Comparison of ENCODE assay signal across 18 cellular contexts in genomic region chr1:216576246-216576645, GRCh38.
DNase-seq lines count a peak whose midpoint lies in the region; ATAC-seq and TF ChIP-seq lines count a peak whose summit lies in the region.
"Had no signal": no experiment of that assay in that cellular context is flagged by ENCODE, and none has a peak within 500 bp of the region (broad histone marks: within the 10 kb centered on the region; RNA-seq: fewer than 3 reads in every experiment).

No MANE protein-coding gene starts in this region.

- H3K4me2 ChIP-seq in SK-N-SH: no peak overlapping the region
- H3K4me2 ChIP-seq: A549; BLaER1 treated with 17β-estradiol and CSF1 and Interleukin-3, amounts not matched to agents 10 nM and 100 nM had no signal

- intact Hi-C loops in body of pancreas (cut with DNase I): no loop called here

- H3K4me1 ChIP-seq in BE2C (peaks cover 65% of the 10 kb centered on the region), SK-N-SH (ENCODE audit: control insufficient read depth in 1 of 2, insufficient read depth in 2 of 2, low read depth in 1 of 2, low read length in 1 of 2) (peaks cover 3 to 23% of the 10 kb centered on the region in 2 experiments; a peak in 2 of 4 replicates), body of pancreas (no peaks in the 10 kb centered on the region)
- H3K4me1 ChIP-seq: A549; BLaER1 treated with 17β-estradiol and CSF1 and Interleukin-3, amounts not matched to agents 10 nM and 100 nM had no signal

- no peaks in the 10 kb centered on the region for H3K27me3 ChIP-seq in BE2C
- no peaks in the 10 kb centered on the region for H3K27me3 ChIP-seq in SK-N-SH (ENCODE audit: insufficient read depth)
- no peaks in the 10 kb centered on the region for H3K27me3 ChIP-seq in body of pancreas
- H3K27me3 ChIP-seq: BLaER1 treated with 17β-estradiol and CSF1 and Interleukin-3, amounts not matched to agents 10 nM and 100 nM had no signal

- peak overlapping the region in 1 of 2 experiments; percentile 94; a peak in 2 of 4 replicates for H3K27ac ChIP-seq in SK-N-SH (ENCODE audit: low read depth in 2 of 2, low read length in 1 of 2)
- no peak overlapping the region for H3K27ac ChIP-seq in body of pancreas
- H3K27ac ChIP-seq: A549; BLaER1 treated with 17β-estradiol and CSF1 and Interleukin-3, amounts not matched to agents 10 nM and 100 nM had no signal

- H3K9ac ChIP-seq in SK-N-SH: no peak overlapping the region
- H3K9ac ChIP-seq: BLaER1 treated with 17β-estradiol and CSF1 and Interleukin-3, amounts not matched to agents 10 nM and 100 nM had no signal

- H3K79me2 ChIP-seq in SK-N-SH (ENCODE audit: insufficient read depth): no peaks in the 10 kb centered on the region

- WGBS in SK-N-SH (ENCODE audit: low lambda C conversion rate): 9% methylated on average over 3 of the region's 3 CpGs
- WGBS in body of pancreas, 2 donors: 42 to 48% methylated on average over 3 of the region's 3 CpGs

- no peaks in the 10 kb centered on the region for H3K9me2 ChIP-seq in SK-N-SH

- TF ChIP-seq CTCF in BE2C (IDR thresholded peaks at IDR 0.05; ENCODE audit: low read depth, low read length): no peak
- no peak for TF ChIP-seq CTCF in SK-N-SH (IDR thresholded peaks at IDR 0.05)
- no peak for TF ChIP-seq CTCF in body of pancreas (IDR thresholded peaks at IDR 0.05)

- H2AFZ ChIP-seq in SK-N-SH (ENCODE audit: low read depth): no peak overlapping the region; the same call in 1 of the 2 replicates

- no peak for TF ChIP-seq POLR2A in erythroblast (IDR thresholded peaks at IDR 0.05; ENCODE audit: low read length)
- no peak for TF ChIP-seq POLR2A in body of pancreas (IDR thresholded peaks at IDR 0.05)

- H3K9me3 ChIP-seq in BE2C (no peaks in the 10 kb centered on the region), SK-N-SH (no peaks in the 10 kb centered on the region), body of pancreas (no peaks in the 10 kb centered on the region)
- H3K9me3 ChIP-seq: A549; BLaER1 treated with 17β-estradiol and CSF1 and Interleukin-3, amounts not matched to agents 10 nM and 100 nM; HAP-1 had no signal

- peaks cover 4% of the 10 kb centered on the region for H3F3A ChIP-seq in SK-N-SH (replicated peaks; ENCODE audit: insufficient read depth)

- CTCF ChIA-PET in SK-N-SH (lab: Yijun Ruan, JAX): interaction anchor here (0.9 to 1.5 kb wide), 4 partner anchors 9 to 153 kb away, joined by 3 to 9 read pairs (median 4); no protein-coding TSS in a partner anchor

- H3K4me3 ChIP-seq in BE2C (ENCODE audit: low read depth, low read length) (peak overlapping the region; percentile 30), SK-N-SH (ENCODE audit: low read depth in 2 of 2, low read length in 1 of 2) (no peak overlapping the region), body of pancreas (no peak overlapping the region)
- H3K4me3 ChIP-seq: A549; BLaER1 treated with 17β-estradiol and CSF1 and Interleukin-3, amounts not matched to agents 10 nM and 100 nM; HAP-1 had no signal

- no peaks in the 10 kb centered on the region for H4K20me1 ChIP-seq in SK-N-SH (ENCODE audit: insufficient read depth)
- H4K20me1 ChIP-seq: BLaER1 treated with 17β-estradiol and CSF1 and Interleukin-3, amounts not matched to agents 10 nM and 100 nM had no signal

- POLR2A ChIA-PET in SK-N-SH (lab: Yijun Ruan, JAX): interaction anchor here (2.1 kb wide), 1 partner anchor 20 kb away, joined by 5 read pairs; no protein-coding TSS in a partner anchor

- H3K36me3 ChIP-seq in BE2C (peaks cover 3% of the 10 kb centered on the region; the same call in 1 of the 2 replicates), SK-N-SH (replicated peaks in 1 of 2; ENCODE audit: control insufficient read depth in 1 of 2, insufficient read depth in 2 of 2, low read length in 1 of 2) (peaks cover 0 to 2% of the 10 kb centered on the region in 2 experiments), body of pancreas (replicated peaks in 1 of 2; ENCODE audit: insufficient read depth in 1 of 2, low read depth in 2 of 2) (no peaks in the 10 kb centered on the region)
- H3K36me3 ChIP-seq: BLaER1 treated with 17β-estradiol and CSF1 and Interleukin-3, amounts not matched to agents 10 nM and 100 nM; HAP-1 had no signal

- DNase-seq in BE2C (peak; percentile 19), HT1080 (ENCODE audit: low read depth) (peak; percentile 19), SK-N-SH (peak; percentile 16), erythroblast (lab: John Stamatoyannopoulos, UW) (peak; percentile 20 to 36), body of pancreas (no peak), MV-4-11 (lab: John Stamatoyannopoulos, UW) (no peak)
- DNase-seq in NK-92 treated with Interleukin-12 subunit alpha and Interleukin-12 subunit beta, amount 100 ng/mL, for 24 hours (lab: John Stamatoyannopoulos, UW): no peak
- DNase-seq: CD8-positive, alpha-beta T cell; DMS79; NCI-H1417 treated with DMSO at 0.1 percent for 48 hours; NCI-H2029; NCI-H2171 treated with DMSO at 0.1 percent for 48 hours; NCI-H446; Right ventricle myocardium superior had no signal

- TF ChIP-seq RAD21 in SK-N-SH (IDR thresholded peaks at IDR 0.05; ENCODE audit: low read length): no peak

- ATAC-seq in body of pancreas (no peak), HG02973 (IDR thresholded peaks at IDR 0.05; ENCODE audit: unreplicated experiment) (no peak)
- ATAC-seq: A549; CD8-positive, alpha-beta T cell had no signal

- peak; percentile 20 to 86; a peak in 2 of 4 replicates for TF ChIP-seq EP300 in SK-N-SH (IDR thresholded peaks at IDR 0.05; ENCODE audit: borderline replicate concordance in 1 of 2, low read depth in 1 of 2, low read length in 1 of 2)

TF ChIP-seq in SK-N-SH, 30 proteins besides CTCF, POLR2A, EP300 and RAD21:
- TF ChIP-seq SIN3A (IDR thresholded peaks at IDR 0.05; ENCODE audit: borderline replicate concordance, low read depth, low read length) (no peak), FOSL2 (IDR thresholded peaks at IDR 0.05; ENCODE audit: borderline replicate concordance, low read depth) (0 out of 2 replicates have a peak, but pooled peaks have one; percentile 10), JUND (IDR thresholded peaks at IDR 0.05) (peak; percentile 28; the same call in 1 of the 2 replicates), CHD2 (IDR thresholded peaks at IDR 0.05; ENCODE audit: low read length, partially characterized antibody) (peak; percentile 38), EZH2phosphoT487 (IDR thresholded peaks at IDR 0.05; ENCODE audit: borderline replicate concordance, low read depth) (no peak), MXI1 (IDR thresholded peaks at IDR 0.05; ENCODE audit: low read depth, low read length) (peak; percentile 24; the same call in 1 of the 2 replicates), GATA2 (CRISPR knock-in tag; IDR thresholded peaks at IDR 0.05) (peak; percentile 67), TCF12 (IDR thresholded peaks at IDR 0.05) (peak; percentile 48)
- TF ChIP-seq, protein P1, sequence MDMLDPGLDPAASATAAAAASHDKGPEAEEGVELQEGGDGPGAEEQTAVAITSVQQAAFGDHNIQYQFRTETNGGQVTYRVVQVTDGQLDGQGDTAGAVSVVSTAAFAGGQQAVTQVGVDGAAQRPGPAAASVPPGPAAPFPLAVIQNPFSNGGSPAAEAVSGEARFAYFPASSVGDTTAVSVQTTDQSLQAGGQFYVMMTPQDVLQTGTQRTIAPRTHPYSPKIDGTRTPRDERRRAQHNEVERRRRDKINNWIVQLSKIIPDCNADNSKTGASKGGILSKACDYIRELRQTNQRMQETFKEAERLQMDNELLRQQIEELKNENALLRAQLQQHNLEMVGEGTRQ (IDR thresholded peaks at IDR 0.05; ENCODE audit: borderline replicate concordance, low read depth, low read length): no peak
- TF ChIP-seq, protein P2, sequence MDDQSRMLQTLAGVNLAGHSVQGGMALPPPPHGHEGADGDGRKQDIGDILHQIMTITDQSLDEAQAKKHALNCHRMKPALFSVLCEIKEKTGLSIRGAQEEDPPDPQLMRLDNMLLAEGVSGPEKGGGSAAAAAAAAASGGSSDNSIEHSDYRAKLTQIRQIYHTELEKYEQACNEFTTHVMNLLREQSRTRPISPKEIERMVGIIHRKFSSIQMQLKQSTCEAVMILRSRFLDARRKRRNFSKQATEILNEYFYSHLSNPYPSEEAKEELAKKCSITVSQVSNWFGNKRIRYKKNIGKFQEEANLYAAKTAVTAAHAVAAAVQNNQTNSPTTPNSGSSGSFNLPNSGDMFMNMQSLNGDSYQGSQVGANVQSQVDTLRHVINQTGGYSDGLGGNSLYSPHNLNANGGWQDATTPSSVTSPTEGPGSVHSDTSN (IDR thresholded peaks at IDR 0.05): peak; percentile 6; the same call in 1 of the 2 replicates

Comparison
In these comparisons a context has a peak if more than half of its experiments do, and no peak if none do; other contexts are left out.
1. DNase-seq: peak in BE2C (single experiment), HT1080 (single experiment), SK-N-SH (single experiment) and erythroblast (2 of 2); none in body of pancreas (0 of 4), NK-92 treated with Interleukin-12 subunit alpha and Interleukin-12 subunit beta, amount 100 ng/mL, for 24 hours (single experiment) and MV-4-11 (single experiment).